1 cellular context compared by ENCODE assay signal in the genomic region with DNA sequence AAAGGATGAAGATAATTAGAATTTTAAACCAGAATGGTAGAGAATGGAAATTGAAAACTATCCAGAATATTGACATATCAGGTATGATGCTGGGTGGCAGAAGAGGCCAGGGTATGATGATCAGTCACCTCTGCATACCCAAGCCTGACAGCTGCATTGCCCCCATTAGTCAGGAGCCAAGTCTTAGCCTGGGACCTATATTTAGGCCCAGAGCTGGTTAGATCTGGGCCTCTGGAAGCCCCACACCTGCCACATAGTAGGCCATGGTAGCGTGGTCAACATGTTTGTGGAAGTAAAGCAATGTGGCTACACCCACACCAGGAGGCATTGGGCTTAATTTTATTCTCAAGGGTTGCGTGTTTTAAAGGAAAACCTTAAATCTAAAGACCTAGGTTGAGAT.
TF ChIP-seq lines count a peak whose summit lies in the region.

No MANE protein-coding gene starts in this region.

TF ChIP-seq in WTC11, 78 proteins besides CTCF, POLR2A, EP300 and RAD21 (continued from another document):
- no peak for TF ChIP-seq E2F4 (CRISPR knock-in tag; IDR thresholded peaks at IDR 0.05; ENCODE audit: borderline replicate concordance, low read depth)
- no peak for TF ChIP-seq CBFB (CRISPR knock-in tag; IDR thresholded peaks at IDR 0.05; ENCODE audit: low read depth)
- TF ChIP-seq ZNF423 (CRISPR knock-in tag; IDR thresholded peaks at IDR 0.05): no peak
- no peak for TF ChIP-seq ZNF416 (CRISPR knock-in tag; IDR thresholded peaks at IDR 0.05)
- no peak for TF ChIP-seq SOX15 (CRISPR knock-in tag; IDR thresholded peaks at IDR 0.05)
- no peak for TF ChIP-seq ZNF121 (CRISPR knock-in tag; IDR thresholded peaks at IDR 0.05)
